In genomic region chr10:80196950-80197315, GRCh38 we compare ENCODE assay signal across 1 cellular context.
TF ChIP-seq lines count a peak whose summit lies in the region.

No MANE protein-coding gene starts in this region.

TF ChIP-seq in liver, 16 proteins besides CTCF, POLR2A, EP300 and RAD21 (continued from another document):
- TF ChIP-seq ZBTB33 (IDR thresholded peaks at IDR 0.05) = no peak
- no peak for TF ChIP-seq YY1 (IDR thresholded peaks at IDR 0.05)
- TF ChIP-seq TAF1 (conservative IDR thresholded peaks at IDR 0.05) = no peak
TF ChIP-seq in liver: peak in this region for 0.
